In the genomic region with DNA sequence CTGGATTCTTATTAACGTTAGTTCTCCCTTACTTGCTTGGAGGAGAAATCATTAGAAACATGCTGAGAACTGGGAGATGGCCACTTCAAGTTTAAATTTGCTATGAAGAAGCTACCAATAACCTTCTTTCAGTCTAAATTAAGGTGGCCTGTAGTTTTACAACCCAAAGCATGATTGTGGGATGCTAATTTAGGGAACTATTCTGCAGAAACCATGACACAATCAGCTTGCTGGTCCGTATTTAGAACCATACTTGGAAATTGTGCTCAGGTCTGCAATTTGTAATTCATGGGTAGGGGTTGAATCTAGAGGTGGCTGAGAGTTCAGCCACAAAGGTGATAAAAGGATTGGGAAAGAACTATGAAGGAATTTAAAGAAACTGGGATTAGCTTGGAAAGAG, we compare ENCODE assay signal across 25 cellular contexts.
"Had no signal": no experiment of that assay in that cellular context is flagged by ENCODE, and none has a peak within 500 bp of the region (broad histone marks: within the 10 kb centered on the region; RNA-seq: fewer than 3 reads in every experiment).

No MANE protein-coding gene starts in this region.

- DNase-seq: activated CD4-positive, alpha-beta memory T cell treated with anti-CD3 and anti-CD28 coated beads, Interleukin-2, amount 10 ng/mL, durations not matched to agents 7 days and 5 days; activated CD4-positive, alpha-beta T cell treated with anti-CD3 and anti-CD28 coated beads for 36 hours; activated CD4-positive, alpha-beta T cell treated with anti-CD3 and anti-CD28 coated beads, Interleukin-2, amount 50 U/mL, for 1 hour; activated naive CD4-positive, alpha-beta T cell; activated T-cell treated with anti-CD3 and anti-CD28 coated beads for 4 hours; activated T-cell treated with anti-CD3 and anti-CD28 coated beads, Interleukin-2, amount 50 U/mL, for 48 hours; aorta; central memory CD4-positive, alpha-beta T cell; MG63; NCI-H1092; NCI-H1417; NCI-H1930; NCI-H2107; NCI-H345; NCI-H510A; NCI-H526 treated with DMSO at 0.1 percent for 48 hours; NCI-H82; NK-92 treated with Interleukin-12 subunit alpha and Interleukin-12 subunit beta, amount 100 ng/mL, for 24 hours; PC-3; SHP77 treated with DMSO at 0.1 percent for 48 hours; T-helper 1 cell; WERI-Rb-1 had no signal

- ATAC-seq: activated CD4-positive, alpha-beta T cell treated with anti-CD3 and anti-CD28 coated beads for 36 hours; PC-3 had no signal

- H3K27ac ChIP-seq: SK-N-MC, WERI-Rb-1 had no signal

- H3K9me3 ChIP-seq: MG63 had no signal

- H3K27me3 Mint-ChIP-seq: activated CD4-positive, alpha-beta memory T cell treated with anti-CD3 and anti-CD28 coated beads, Interleukin-2, amount 10 ng/mL, durations not matched to agents 7 days and 5 days; activated CD4-positive, alpha-beta T cell treated with anti-CD3 and anti-CD28 coated beads for 36 hours; activated naive CD4-positive, alpha-beta T cell treated with anti-CD3 and anti-CD28 coated beads, Interleukin-2, amount 50 U/mL, for 24 hours had no signal

- H3K4me3 Mint-ChIP-seq: activated CD4-positive, alpha-beta memory T cell treated with anti-CD3 and anti-CD28 coated beads, Interleukin-2, amount 10 ng/mL, durations not matched to agents 7 days and 5 days; activated CD4-positive, alpha-beta T cell treated with anti-CD3 and anti-CD28 coated beads for 36 hours; activated naive CD4-positive, alpha-beta T cell treated with anti-CD3 and anti-CD28 coated beads, Interleukin-2, amount 50 U/mL, for 24 hours had no signal

- H3K4me3 ChIP-seq: MG63, SK-N-MC had no signal

- H3K27me3 ChIP-seq: MG63 had no signal

- H3K27ac Mint-ChIP-seq: activated CD4-positive, alpha-beta memory T cell treated with anti-CD3 and anti-CD28 coated beads, Interleukin-2, amount 10 ng/mL, durations not matched to agents 7 days and 5 days; activated CD4-positive, alpha-beta T cell treated with anti-CD3 and anti-CD28 coated beads for 36 hours; activated naive CD4-positive, alpha-beta T cell treated with anti-CD3 and anti-CD28 coated beads, Interleukin-2, amount 50 U/mL, for 24 hours had no signal

- H3K9me3 Mint-ChIP-seq: activated CD4-positive, alpha-beta memory T cell treated with anti-CD3 and anti-CD28 coated beads, Interleukin-2, amount 10 ng/mL, durations not matched to agents 7 days and 5 days had no signal

- H3K36me3 ChIP-seq: MG63, WERI-Rb-1 had no signal

- FAIRE-seq: bronchial epithelial cell had no signal
